In the genomic region with DNA sequence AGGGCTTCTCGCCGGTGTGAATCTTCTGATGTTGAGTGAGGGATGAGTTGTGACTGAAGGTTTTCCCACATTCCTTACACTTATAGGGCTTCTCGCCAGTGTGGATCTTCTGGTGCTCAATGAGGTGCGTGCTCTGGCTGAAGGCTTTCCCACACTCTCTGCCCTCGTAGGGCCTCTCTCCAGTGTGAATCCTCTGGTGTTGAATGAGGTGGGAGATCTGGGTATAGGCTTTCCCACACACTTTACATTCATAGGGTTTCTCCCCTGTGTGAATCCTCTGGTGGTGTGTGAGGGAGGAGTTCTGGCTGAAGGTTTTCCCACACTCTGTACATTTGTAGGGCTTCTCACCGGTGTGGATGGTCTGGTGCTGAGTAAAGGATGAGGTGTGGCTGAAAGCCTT, we compare ENCODE assay signal across 1 cellular context.
TF ChIP-seq lines count a peak whose summit lies in the region.

No MANE protein-coding gene starts in this region.

TF ChIP-seq in K562, 482 proteins besides CTCF, POLR2A, EP300 and RAD21 (continued from another document):
- TF ChIP-seq, protein P1, sequence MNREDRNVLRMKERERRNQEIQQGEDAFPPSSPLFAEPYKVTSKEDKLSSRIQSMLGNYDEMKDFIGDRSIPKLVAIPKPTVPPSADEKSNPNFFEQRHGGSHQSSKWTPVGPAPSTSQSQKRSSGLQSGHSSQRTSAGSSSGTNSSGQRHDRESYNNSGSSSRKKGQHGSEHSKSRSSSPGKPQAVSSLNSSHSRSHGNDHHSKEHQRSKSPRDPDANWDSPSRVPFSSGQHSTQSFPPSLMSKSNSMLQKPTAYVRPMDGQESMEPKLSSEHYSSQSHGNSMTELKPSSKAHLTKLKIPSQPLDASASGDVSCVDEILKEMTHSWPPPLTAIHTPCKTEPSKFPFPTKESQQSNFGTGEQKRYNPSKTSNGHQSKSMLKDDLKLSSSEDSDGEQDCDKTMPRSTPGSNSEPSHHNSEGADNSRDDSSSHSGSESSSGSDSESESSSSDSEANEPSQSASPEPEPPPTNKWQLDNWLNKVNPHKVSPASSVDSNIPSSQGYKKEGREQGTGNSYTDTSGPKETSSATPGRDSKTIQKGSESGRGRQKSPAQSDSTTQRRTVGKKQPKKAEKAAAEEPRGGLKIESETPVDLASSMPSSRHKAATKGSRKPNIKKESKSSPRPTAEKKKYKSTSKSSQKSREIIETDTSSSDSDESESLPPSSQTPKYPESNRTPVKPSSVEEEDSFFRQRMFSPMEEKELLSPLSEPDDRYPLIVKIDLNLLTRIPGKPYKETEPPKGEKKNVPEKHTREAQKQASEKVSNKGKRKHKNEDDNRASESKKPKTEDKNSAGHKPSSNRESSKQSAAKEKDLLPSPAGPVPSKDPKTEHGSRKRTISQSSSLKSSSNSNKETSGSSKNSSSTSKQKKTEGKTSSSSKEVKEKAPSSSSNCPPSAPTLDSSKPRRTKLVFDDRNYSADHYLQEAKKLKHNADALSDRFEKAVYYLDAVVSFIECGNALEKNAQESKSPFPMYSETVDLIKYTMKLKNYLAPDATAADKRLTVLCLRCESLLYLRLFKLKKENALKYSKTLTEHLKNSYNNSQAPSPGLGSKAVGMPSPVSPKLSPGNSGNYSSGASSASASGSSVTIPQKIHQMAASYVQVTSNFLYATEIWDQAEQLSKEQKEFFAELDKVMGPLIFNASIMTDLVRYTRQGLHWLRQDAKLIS (CRISPR knock-in tag; IDR thresholded peaks at IDR 0.05): no peak
- TF ChIP-seq, protein P2, sequence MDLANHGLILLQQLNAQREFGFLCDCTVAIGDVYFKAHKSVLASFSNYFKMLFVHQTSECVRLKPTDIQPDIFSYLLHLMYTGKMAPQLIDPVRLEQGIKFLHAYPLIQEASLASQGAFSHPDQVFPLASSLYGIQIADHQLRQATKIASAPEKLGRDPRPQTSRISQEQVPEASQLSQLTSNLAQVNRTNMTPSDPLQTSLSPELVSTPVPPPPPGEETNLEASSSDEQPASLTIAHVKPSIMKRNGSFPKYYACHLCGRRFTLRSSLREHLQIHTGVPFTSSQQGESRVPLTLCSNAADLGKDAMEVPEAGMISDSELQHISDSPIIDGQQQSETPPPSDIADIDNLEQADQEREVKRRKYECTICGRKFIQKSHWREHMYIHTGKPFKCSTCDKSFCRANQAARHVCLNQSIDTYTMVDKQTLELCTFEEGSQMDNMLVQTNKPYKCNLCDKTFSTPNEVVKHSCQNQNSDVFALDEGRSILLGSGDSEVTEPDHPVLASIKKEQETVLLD (IDR thresholded peaks at IDR 0.05): no peak
- TF ChIP-seq PTBP1 (IDR thresholded peaks at IDR 0.05; ENCODE audit: low read depth, low read length): no peak
- no peak for TF ChIP-seq U2AF1 (optimal IDR thresholded peaks at IDR 0.05; ENCODE audit: low read depth, low read length)
- peak; percentile 88 for TF ChIP-seq CBX1 (IDR thresholded peaks at IDR 0.05; ENCODE audit: low read depth)
- TF ChIP-seq ZNF280A (IDR thresholded peaks at IDR 0.05; ENCODE audit: low read depth, partially characterized antibody): peak; percentile 82
- no peak for TF ChIP-seq BMI1 (IDR thresholded peaks at IDR 0.05; ENCODE audit: low read length)
- TF ChIP-seq, protein P3, sequence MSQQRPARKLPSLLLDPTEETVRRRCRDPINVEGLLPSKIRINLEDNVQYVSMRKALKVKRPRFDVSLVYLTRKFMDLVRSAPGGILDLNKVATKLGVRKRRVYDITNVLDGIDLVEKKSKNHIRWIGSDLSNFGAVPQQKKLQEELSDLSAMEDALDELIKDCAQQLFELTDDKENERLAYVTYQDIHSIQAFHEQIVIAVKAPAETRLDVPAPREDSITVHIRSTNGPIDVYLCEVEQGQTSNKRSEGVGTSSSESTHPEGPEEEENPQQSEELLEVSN (IDR thresholded peaks at IDR 0.05; ENCODE audit: borderline replicate concordance in 1 of 2, extremely low read depth in 1 of 2, insufficient read depth in 1 of 2, insufficient read length in 1 of 2, low read depth in 1 of 2, low read length in 1 of 2, poor library complexity in 1 of 2, severe bottlenecking in 1 of 2): no peak
- peak; percentile 97 for TF ChIP-seq ZNF75A (CRISPR knock-in tag; IDR thresholded peaks at IDR 0.05)
- no peak for TF ChIP-seq PHTF2 (CRISPR knock-in tag; IDR thresholded peaks at IDR 0.05)
- no peak for TF ChIP-seq USF2 (CRISPR knock-in tag; IDR thresholded peaks at IDR 0.05)
- TF ChIP-seq SMC3 (conservative IDR thresholded peaks at IDR 0.05; ENCODE audit: insufficient read depth, low read depth, low read length): no peak
- no peak for TF ChIP-seq KLF16 (IDR thresholded peaks at IDR 0.05)
- TF ChIP-seq XRCC3 (IDR thresholded peaks at IDR 0.05): peak; percentile 84; the same call in 1 of the 2 replicates
- TF ChIP-seq RBM25 (IDR thresholded peaks at IDR 0.05; ENCODE audit: low read depth, low read length, severe bottlenecking): peak; percentile 30
- no peak for TF ChIP-seq HNRNPL (IDR thresholded peaks at IDR 0.05; ENCODE audit: low read depth, low read length)
- no peak for TF ChIP-seq SRF (CRISPR knock-in tag; IDR thresholded peaks at IDR 0.05)
- no peak for TF ChIP-seq WHSC1 (IDR thresholded peaks at IDR 0.05; ENCODE audit: low read length)
- TF ChIP-seq SP1 (CRISPR knock-in tag; IDR thresholded peaks at IDR 0.05): no peak
- TF ChIP-seq CEBPG (CRISPR knock-in tag; IDR thresholded peaks at IDR 0.05): no peak
- no peak for TF ChIP-seq CEBPG (tag; conservative IDR thresholded peaks at IDR 0.05 in 1 of 2, IDR thresholded peaks at IDR 0.05 in 1 of 2)
- TF ChIP-seq, protein P4, sequence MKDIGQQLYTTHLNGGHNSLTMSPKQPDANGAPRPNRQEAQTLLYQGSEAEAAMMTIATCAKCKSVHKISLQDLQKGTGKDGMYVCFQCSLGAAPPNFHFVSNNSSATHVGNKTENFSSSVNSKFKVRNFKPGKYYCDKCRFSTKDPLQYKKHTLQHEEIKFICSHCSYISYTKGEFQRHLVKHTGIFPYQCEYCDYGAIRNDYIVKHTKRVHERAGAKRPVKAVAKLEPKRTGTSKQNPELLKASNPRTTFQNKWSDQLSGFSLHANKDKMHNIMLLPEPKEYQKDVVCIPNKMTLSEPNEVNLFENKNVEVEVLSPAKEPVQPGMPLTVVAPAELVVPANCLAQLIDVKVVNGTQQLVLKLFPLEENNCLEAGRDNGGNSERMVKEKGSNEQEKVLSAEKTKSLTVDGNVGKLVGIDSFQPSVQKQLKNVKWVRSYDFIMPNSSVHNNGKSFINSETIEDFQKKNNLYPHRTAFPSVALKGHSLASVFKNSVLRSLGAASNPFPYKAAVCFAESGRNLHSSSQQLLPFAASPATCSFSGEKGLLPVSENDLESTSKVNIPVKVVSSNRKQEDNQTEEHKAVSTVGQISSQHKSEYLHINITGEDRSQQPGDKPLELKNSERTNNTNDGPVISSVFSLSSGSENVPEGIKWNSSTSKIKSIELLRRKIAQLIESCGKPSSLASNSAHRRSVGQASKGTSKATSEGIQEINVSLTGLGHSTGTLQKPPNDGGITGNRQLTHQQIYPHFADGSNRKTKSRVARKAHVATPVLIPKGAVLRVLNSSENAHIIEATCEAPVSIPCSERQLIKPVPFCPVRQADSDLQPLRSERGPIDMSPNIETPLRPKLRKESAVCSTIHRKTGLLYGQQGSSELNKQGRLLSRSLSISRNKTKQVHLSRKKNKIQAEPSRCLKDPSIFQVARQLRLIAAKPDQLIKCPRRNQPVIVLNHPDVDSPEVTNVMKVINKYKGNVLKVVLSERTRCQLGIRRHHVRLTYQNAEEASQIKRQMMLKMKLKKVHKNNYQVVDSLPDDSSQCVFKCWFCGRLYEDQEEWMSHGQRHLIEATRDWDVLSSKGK (CRISPR knock-in tag; IDR thresholded peaks at IDR 0.05): no peak
- no peak for TF ChIP-seq YBX1 (IDR thresholded peaks at IDR 0.05)
- TF ChIP-seq NFRKB (IDR thresholded peaks at IDR 0.05; ENCODE audit: low read depth): peak; percentile 73; the same call in 1 of the 2 replicates
- no peak for TF ChIP-seq TFAP4 (CRISPR knock-in tag; IDR thresholded peaks at IDR 0.05; ENCODE audit: borderline replicate concordance)
- TF ChIP-seq ZNF561 (CRISPR knock-in tag; conservative IDR thresholded peaks at IDR 0.05): no peak
- 0 out of 2 replicates have a peak, but pooled peaks have one; percentile 7 for TF ChIP-seq TEAD4 (IDR thresholded peaks at IDR 0.05; ENCODE audit: low read length)
- no peak for TF ChIP-seq TEAD4 (CRISPR knock-in tag; IDR thresholded peaks at IDR 0.05; ENCODE audit: borderline replicate concordance)
- no peak for TF ChIP-seq KAT2B (IDR thresholded peaks at IDR 0.05; ENCODE audit: low read depth, low read length)
- TF ChIP-seq, protein P5, sequence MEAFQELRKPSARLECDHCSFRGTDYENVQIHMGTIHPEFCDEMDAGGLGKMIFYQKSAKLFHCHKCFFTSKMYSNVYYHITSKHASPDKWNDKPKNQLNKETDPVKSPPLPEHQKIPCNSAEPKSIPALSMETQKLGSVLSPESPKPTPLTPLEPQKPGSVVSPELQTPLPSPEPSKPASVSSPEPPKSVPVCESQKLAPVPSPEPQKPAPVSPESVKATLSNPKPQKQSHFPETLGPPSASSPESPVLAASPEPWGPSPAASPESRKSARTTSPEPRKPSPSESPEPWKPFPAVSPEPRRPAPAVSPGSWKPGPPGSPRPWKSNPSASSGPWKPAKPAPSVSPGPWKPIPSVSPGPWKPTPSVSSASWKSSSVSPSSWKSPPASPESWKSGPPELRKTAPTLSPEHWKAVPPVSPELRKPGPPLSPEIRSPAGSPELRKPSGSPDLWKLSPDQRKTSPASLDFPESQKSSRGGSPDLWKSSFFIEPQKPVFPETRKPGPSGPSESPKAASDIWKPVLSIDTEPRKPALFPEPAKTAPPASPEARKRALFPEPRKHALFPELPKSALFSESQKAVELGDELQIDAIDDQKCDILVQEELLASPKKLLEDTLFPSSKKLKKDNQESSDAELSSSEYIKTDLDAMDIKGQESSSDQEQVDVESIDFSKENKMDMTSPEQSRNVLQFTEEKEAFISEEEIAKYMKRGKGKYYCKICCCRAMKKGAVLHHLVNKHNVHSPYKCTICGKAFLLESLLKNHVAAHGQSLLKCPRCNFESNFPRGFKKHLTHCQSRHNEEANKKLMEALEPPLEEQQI (IDR thresholded peaks at IDR 0.05): no peak
TF ChIP-seq in K562: peak in this region for 13.
